22 cellular contexts compared by ENCODE assay signal in genomic region chr5:103216137-103216536, GRCh38. TPM values are rescaled to one million over a fixed set of nuclear protein-coding genes. Genes with fewer than 3 reads are reported as not detected.
DNase-seq lines count a peak whose midpoint lies in the region; ATAC-seq, FAIRE-seq and TF ChIP-seq lines count a peak whose summit lies in the region.
"Had no signal": no experiment of that assay in that cellular context is flagged by ENCODE, and none has a peak within 500 bp of the region (broad histone marks: within the 10 kb centered on the region; RNA-seq: fewer than 3 reads in every experiment).

No MANE protein-coding gene starts in this region.

- H3K4ac ChIP-seq in H1 (replicated peaks; ENCODE audit: insufficient read length, low read depth, low read length) = no peak overlapping the region

- POLR2A ChIA-PET in H1 (lab: Charles Lee; ENCODE audit: partially characterized antibody) = no interaction called here

- no peak overlapping the region for H2BK12ac ChIP-seq in H1 (ENCODE audit: low read depth, low read length)

- H4K8ac ChIP-seq in H1 (ENCODE audit: extremely low read depth, insufficient read depth, low read length) = no peak overlapping the region

- FAIRE-seq in GM12891 (lab: Jason Lieb, UNC) = peak; percentile 31
- FAIRE-seq in H1 (lab: Jason Lieb, UNC) = no peak
- FAIRE-seq: endometrium had no signal

- H3K4me2 ChIP-seq in H1 (ENCODE audit: insufficient read depth in 1 of 2, low read depth in 2 of 2, low read length in 2 of 2) = no peak overlapping the region
- H3K4me2 ChIP-seq: PC-9 had no signal

- H2BK20ac ChIP-seq in H1 (ENCODE audit: low read length) = no peak overlapping the region

- H3K4me3 ChIP-seq in ACC112 (ENCODE audit: low read depth, low read length) = no peak overlapping the region
- H3K4me3 ChIP-seq in H1 (ENCODE audit: extremely low read depth in 1 of 4, insufficient read depth in 2 of 4, low read depth in 3 of 4, low read length in 4 of 4) = no peak overlapping the region
- no peak overlapping the region for H3K4me3 ChIP-seq in breast epithelium
- H3K4me3 ChIP-seq in left ventricle myocardium inferior = no peak overlapping the region
- H3K4me3 ChIP-seq: cardiac muscle cell, PC-9, upper lobe of left lung had no signal

- H3K23ac ChIP-seq in H1 (ENCODE audit: insufficient read length) = no peak overlapping the region

- CTCF ChIA-PET in H1 (lab: Charles Lee; ENCODE audit: partially characterized antibody) = interaction anchor here (0.8 to 8.4 kb wide), 4 partner anchors 9 to 680 kb away, joined by 3 to 71 read pairs (median 3); no protein-coding TSS in a partner anchor

- H3K23me2 ChIP-seq in H1 (ENCODE audit: low read depth, low read length) = no peaks in the 10 kb centered on the region

- DNase-seq in GM12891 (ENCODE audit: insufficient read length, low spot score) (no peak), NOMO-1 treated with DMSO at 0.1 percent for 48 hours (lab: John Stamatoyannopoulos, UW; ENCODE audit: unreplicated experiment) (peak; percentile 12), H1 (ENCODE audit: low read depth in 1 of 2, low spot score in 2 of 2) (no peak), breast epithelium (ENCODE audit: low spot score in 2 of 2) (no peak), left ventricle myocardium inferior (no peak), NCI-H187 treated with DMSO at 0.1 percent for 48 hours (lab: John Stamatoyannopoulos, UW) (no peak)
- DNase-seq: activated B cell treated with CpG ODN at 0.5 μM for 24 hours; activated CD8-positive, alpha-beta memory T cell treated with anti-CD3 and anti-CD28 coated beads, Interleukin-2, amount 50 U/mL, for 4 hours; activated naive CD4-positive, alpha-beta T cell; midbrain; NCI-H1436 treated with DMSO at 0.1 percent for 48 hours; NCI-H446 treated with DMSO at 0.1 percent for 48 hours; PC-9; stimulated activated CD4-positive, alpha-beta T cell treated with anti-CD3 and anti-CD28 coated beads, Interleukin-4, amount 100 ng/mL, for 24 hours; upper lobe of left lung had no signal

- ATAC-seq in HG03439 (IDR thresholded peaks at IDR 0.05; ENCODE audit: unreplicated experiment) = no peak
- ATAC-seq: sciatic nerve, SK-N-SH treated with all-trans-retinoic acid at 6 μM for 48 hours had no signal

- peak overlapping the region; percentile 1; the same call in 1 of the 2 replicates for H3K27ac ChIP-seq in ACC112 (ENCODE audit: low read depth, low read length)
- no peak overlapping the region for H3K27ac ChIP-seq in H1 (ENCODE audit: low read depth, low read length)
- H3K27ac ChIP-seq in breast epithelium = no peak overlapping the region
- H3K27ac ChIP-seq in left ventricle myocardium inferior (replicated peaks) = no peak overlapping the region
- H3K27ac ChIP-seq: cardiac muscle cell, neutrophil, PC-9, upper lobe of left lung had no signal

- no peaks in the 10 kb centered on the region for H3K36me3 ChIP-seq in ACC112 (ENCODE audit: insufficient read depth, low read length)
- no peaks in the 10 kb centered on the region for H3K36me3 ChIP-seq in H1 (ENCODE audit: control insufficient read depth in 2 of 4, insufficient read depth in 4 of 4, low read length in 3 of 4)
- H3K36me3 ChIP-seq in breast epithelium = no peaks in the 10 kb centered on the region
- no peaks in the 10 kb centered on the region for H3K36me3 ChIP-seq in left ventricle myocardium inferior
- H3K36me3 ChIP-seq: cardiac muscle cell, neutrophil, upper lobe of left lung had no signal

- no peak overlapping the region for H4K91ac ChIP-seq in H1 (replicated peaks; ENCODE audit: insufficient read length, low read length)

- whole genome bisulfite sequencing in H1 (ENCODE audit: extremely low coverage in 1 of 2, insufficient coverage in 1 of 2, insufficient read length in 1 of 2, insufficient replicate concordance in 2 of 2, low coverage in 1 of 2, low lambda C conversion rate in 2 of 2, missing lambda C conversion rate in 1 of 2), 2 experiments = 43% methylated on average over 2 of the region's 2 CpGs; no CpG with 5 or more reads in 1 of the 2 experiments

- no peak overlapping the region for H4K5ac ChIP-seq in H1 (ENCODE audit: insufficient read length, low read depth, low read length)

- no peak for TF ChIP-seq EP300 in H1 (IDR thresholded peaks at IDR 0.05; ENCODE audit: borderline replicate concordance in 1 of 2, low read depth in 2 of 2, low read length in 2 of 2)

- no peaks in the 10 kb centered on the region for H4K20me1 ChIP-seq in H1 (replicated peaks in 1 of 2; ENCODE audit: control insufficient read depth in 1 of 2, insufficient read depth in 2 of 2, low read length in 2 of 2)

- no peak overlapping the region for H3K9ac ChIP-seq in H1 (replicated peaks in 1 of 4; ENCODE audit: extremely low read depth in 1 of 4, low read depth in 3 of 4, low read length in 3 of 4)

- no peak overlapping the region for H3K18ac ChIP-seq in H1 (ENCODE audit: extremely low read depth, low read length)

- H3K79me1 ChIP-seq in H1 (ENCODE audit: low read depth, low read length) = no peaks in the 10 kb centered on the region

- H2BK15ac ChIP-seq in H1 (ENCODE audit: low read length) = 0 out of 2 replicates have a peak overlapping the region, but pooled peaks have one; percentile 21

- intact Hi-C loops in breast epithelium (cut with DNase I; ENCODE audit: low total_unique reads) (no loop called here), left ventricle myocardium inferior (cut with micrococcal nuclease) (no loop called here)

- H3K79me2 ChIP-seq in ACC112 (ENCODE audit: control insufficient read depth, insufficient read depth, low read length, unreplicated experiment) = no peaks in the 10 kb centered on the region
- no peaks in the 10 kb centered on the region for H3K79me2 ChIP-seq in H1 (ENCODE audit: control insufficient read depth in 1 of 2, insufficient read depth in 2 of 2, low read length in 2 of 2)

- TF ChIP-seq POLR2A in GM12891 (IDR thresholded peaks at IDR 0.05; ENCODE audit: low read depth, low read length) = no peak
- no peak for TF ChIP-seq POLR2A in H1 (IDR thresholded peaks at IDR 0.05; ENCODE audit: control extremely low read depth in 1 of 2, low read depth in 2 of 2, low read length in 2 of 2)
- TF ChIP-seq POLR2A in breast epithelium (IDR thresholded peaks at IDR 0.05) = no peak

- no peak overlapping the region for H2BK120ac ChIP-seq in H1 (replicated peaks; ENCODE audit: low read depth, low read length)

- H2AFZ ChIP-seq in ACC112 (ENCODE audit: low read length, unreplicated experiment) (no peak overlapping the region), H1 (ENCODE audit: low read length) (no peak overlapping the region)
- H2AFZ ChIP-seq: PC-9 had no signal

- H3K4me1 ChIP-seq in ACC112 (ENCODE audit: control insufficient read depth, insufficient read depth, low read length, unreplicated experiment) = peaks cover 24% of the 10 kb centered on the region
- H3K4me1 ChIP-seq in H1 (replicated peaks in 1 of 4; ENCODE audit: control insufficient read depth in 3 of 4, insufficient read depth in 4 of 4, low read length in 3 of 4) = no peaks in the 10 kb centered on the region; a peak in 1 of 7 replicates
- H3K4me1 ChIP-seq in breast epithelium = no peaks in the 10 kb centered on the region
- peaks cover 16% of the 10 kb centered on the region for H3K4me1 ChIP-seq in left ventricle myocardium inferior
- H3K4me1 ChIP-seq: upper lobe of left lung had no signal

- no peak overlapping the region for H2AK5ac ChIP-seq in H1 (ENCODE audit: low read depth, low read length)

- no peak for TF ChIP-seq RAD21 in H1 (IDR thresholded peaks at IDR 0.05 in 1 of 2, conservative IDR thresholded peaks at IDR 0.05 in 1 of 2; ENCODE audit: low read depth in 2 of 2, low read length in 2 of 2)

- no peak overlapping the region for H3K56ac ChIP-seq in H1 (replicated peaks; ENCODE audit: insufficient read length, low read depth, low read length)

- no peak overlapping the region for H3K14ac ChIP-seq in H1 (ENCODE audit: insufficient read length)

- TF ChIP-seq CTCF in H1 (IDR thresholded peaks at IDR 0.05; ENCODE audit: control extremely low read depth in 1 of 3, insufficient read depth in 1 of 3, low read depth in 1 of 3, low read length in 3 of 3) (no peak), breast epithelium (IDR thresholded peaks at IDR 0.05) (no peak), left ventricle myocardium inferior (IDR thresholded peaks at IDR 0.05; ENCODE audit: borderline replicate concordance) (no peak)

- no peak overlapping the region for H2BK5ac ChIP-seq in H1 (ENCODE audit: low read depth, low read length)

- H3K27me3 ChIP-seq in ACC112 (ENCODE audit: insufficient read depth, low read length) = no peaks in the 10 kb centered on the region
- H3K27me3 ChIP-seq in H1 (replicated peaks in 1 of 4; ENCODE audit: control insufficient read depth in 3 of 4, extremely low read depth in 1 of 4, insufficient read depth in 3 of 4, low read length in 3 of 4) = no peaks in the 10 kb centered on the region
- H3K27me3 ChIP-seq in breast epithelium = no peaks in the 10 kb centered on the region
- H3K27me3 ChIP-seq in left ventricle myocardium inferior (ENCODE audit: low read depth) = no peaks in the 10 kb centered on the region
- H3K27me3 ChIP-seq: cardiac muscle cell, neutrophil, upper lobe of left lung had no signal

- no peaks in the 10 kb centered on the region for H3K9me3 ChIP-seq in H1 (ENCODE audit: insufficient read depth in 2 of 2, low read depth in 1 of 2, low read length in 1 of 2)
- H3K9me3 ChIP-seq in breast epithelium = no peaks in the 10 kb centered on the region
- H3K9me3 ChIP-seq in left ventricle myocardium inferior (replicated peaks) = no peaks in the 10 kb centered on the region
- H3K9me3 ChIP-seq: neutrophil, upper lobe of left lung had no signal

TF ChIP-seq in GM12891, 5 proteins besides CTCF, POLR2A, EP300 and RAD21 (continues in another document):
- TF ChIP-seq PAX5 (IDR thresholded peaks at IDR 0.05; ENCODE audit: insufficient read depth, low read length, severe bottlenecking) (no peak), SPI1 (IDR thresholded peaks at IDR 0.05; ENCODE audit: low read depth, low read length) (no peak), POLR2AphosphoS5 (IDR thresholded peaks at IDR 0.05; ENCODE audit: low read depth, low read length) (no peak)

TF ChIP-seq in H1, 55 proteins besides CTCF, POLR2A, EP300 and RAD21 (continues in another document):
- TF ChIP-seq JUN (IDR thresholded peaks at IDR 0.05; ENCODE audit: low read depth, low read length) = no peak
- TF ChIP-seq SIX5 (IDR thresholded peaks at IDR 0.05; ENCODE audit: low read depth, low read length) = no peak
- no peak for TF ChIP-seq BRCA1 (IDR thresholded peaks at IDR 0.05; ENCODE audit: low read depth, low read length)
- no peak for TF ChIP-seq SUZ12 (IDR thresholded peaks at IDR 0.05; ENCODE audit: low read length)

RNA-seq across cellular contexts. Expression of gene MACIR, which starts 42.4 kb away (rescaled TPM):
- 1.6 TPM for polyA plus RNA-seq in GM12891 (2012; ENCODE audit: low read depth, missing spikeins)
- 17.7 and 19.2 TPM in 2 replicates for total RNA-seq in H1 (2021; fragmentation: NEBNext Ultra II Directional; extraction: Animal tissue kit (Norgen Biotek cat#: 25700))
- 8.0 and 8.2 TPM in 2 replicates for polyA plus RNA-seq in H1 (2011; rRNA removed)
- 10.9 TPM for polyA plus RNA-seq in H1 (2011; cell fraction: cytosol; rRNA removed)
- 8.5 TPM for polyA plus RNA-seq in H1 (2011; cell fraction: nucleus; rRNA removed)
- 11.7 to 17.0 TPM (median 13.8 TPM) in 4 replicates for polyA plus RNA-seq in H1 (2012, experiment 1 of 2)
- 2.7 TPM for polyA plus RNA-seq in H1 (2012, experiment 2 of 2)
- 9.4 TPM for polyA plus RNA-seq in H1 (2013, experiment 1 of 2)
- polyA plus RNA-seq in H1 (2013, experiment 2 of 2) = 9.7 TPM
- polyA minus RNA-seq in H1 (2011; rRNA and poly(A)+ RNA removed) = 15.4 and 23.3 TPM in 2 replicates
- 6.0 TPM for polyA minus RNA-seq in H1 (2011; cell fraction: cytosol; rRNA and poly(A)+ RNA removed)
- 8.4 TPM for polyA minus RNA-seq in H1 (2011; cell fraction: nucleus; rRNA and poly(A)+ RNA removed)
- total RNA-seq in breast epithelium (10 to 100 TPM; 13.0 to 18.4 (median 13.4) TPM), left ventricle myocardium inferior (5.5 TPM)
